In the genomic region with DNA sequence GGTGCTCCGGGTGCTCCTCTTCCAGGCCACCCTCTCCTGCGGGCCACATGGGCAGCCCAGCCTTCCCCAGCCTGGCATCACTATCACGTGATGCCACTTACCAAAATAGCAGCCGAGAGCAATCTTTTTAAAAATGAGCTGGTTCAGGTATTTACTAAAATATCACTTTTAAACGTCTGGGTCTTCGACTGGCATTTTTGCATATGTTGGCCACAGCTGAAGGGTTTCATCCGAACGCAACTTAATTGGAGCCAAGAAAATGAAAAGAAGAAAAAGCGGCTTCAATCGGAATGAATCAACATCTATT, we compare ENCODE assay signal across 1 cellular context.
TF ChIP-seq lines count a peak whose summit lies in the region.

No MANE protein-coding gene starts in this region.

TF ChIP-seq in GM23338, 12 proteins besides CTCF, POLR2A, EP300 and RAD21 (continued from another document):
- TF ChIP-seq, protein P1, sequence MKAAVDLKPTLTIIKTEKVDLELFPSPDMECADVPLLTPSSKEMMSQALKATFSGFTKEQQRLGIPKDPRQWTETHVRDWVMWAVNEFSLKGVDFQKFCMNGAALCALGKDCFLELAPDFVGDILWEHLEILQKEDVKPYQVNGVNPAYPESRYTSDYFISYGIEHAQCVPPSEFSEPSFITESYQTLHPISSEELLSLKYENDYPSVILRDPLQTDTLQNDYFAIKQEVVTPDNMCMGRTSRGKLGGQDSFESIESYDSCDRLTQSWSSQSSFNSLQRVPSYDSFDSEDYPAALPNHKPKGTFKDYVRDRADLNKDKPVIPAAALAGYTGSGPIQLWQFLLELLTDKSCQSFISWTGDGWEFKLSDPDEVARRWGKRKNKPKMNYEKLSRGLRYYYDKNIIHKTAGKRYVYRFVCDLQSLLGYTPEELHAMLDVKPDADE (IDR thresholded peaks at IDR 0.05), result no peak
- TF ChIP-seq STAT1 (IDR thresholded peaks at IDR 0.05; ENCODE audit: unreplicated experiment) (no peak), NANOG (IDR thresholded peaks at IDR 0.05; ENCODE audit: borderline replicate concordance) (no peak), ZNF114 (CRISPR knock-in tag; IDR thresholded peaks at IDR 0.05) (no peak), EZH2 (IDR thresholded peaks at IDR 0.05; ENCODE audit: low read depth, unreplicated experiment) (no peak), CREB1 (CRISPR knock-in tag; IDR thresholded peaks at IDR 0.05; ENCODE audit: low read depth) (no peak), POLR2AphosphoS5 (IDR thresholded peaks at IDR 0.05; ENCODE audit: low read depth) (no peak)
- TF ChIP-seq, protein P2, sequence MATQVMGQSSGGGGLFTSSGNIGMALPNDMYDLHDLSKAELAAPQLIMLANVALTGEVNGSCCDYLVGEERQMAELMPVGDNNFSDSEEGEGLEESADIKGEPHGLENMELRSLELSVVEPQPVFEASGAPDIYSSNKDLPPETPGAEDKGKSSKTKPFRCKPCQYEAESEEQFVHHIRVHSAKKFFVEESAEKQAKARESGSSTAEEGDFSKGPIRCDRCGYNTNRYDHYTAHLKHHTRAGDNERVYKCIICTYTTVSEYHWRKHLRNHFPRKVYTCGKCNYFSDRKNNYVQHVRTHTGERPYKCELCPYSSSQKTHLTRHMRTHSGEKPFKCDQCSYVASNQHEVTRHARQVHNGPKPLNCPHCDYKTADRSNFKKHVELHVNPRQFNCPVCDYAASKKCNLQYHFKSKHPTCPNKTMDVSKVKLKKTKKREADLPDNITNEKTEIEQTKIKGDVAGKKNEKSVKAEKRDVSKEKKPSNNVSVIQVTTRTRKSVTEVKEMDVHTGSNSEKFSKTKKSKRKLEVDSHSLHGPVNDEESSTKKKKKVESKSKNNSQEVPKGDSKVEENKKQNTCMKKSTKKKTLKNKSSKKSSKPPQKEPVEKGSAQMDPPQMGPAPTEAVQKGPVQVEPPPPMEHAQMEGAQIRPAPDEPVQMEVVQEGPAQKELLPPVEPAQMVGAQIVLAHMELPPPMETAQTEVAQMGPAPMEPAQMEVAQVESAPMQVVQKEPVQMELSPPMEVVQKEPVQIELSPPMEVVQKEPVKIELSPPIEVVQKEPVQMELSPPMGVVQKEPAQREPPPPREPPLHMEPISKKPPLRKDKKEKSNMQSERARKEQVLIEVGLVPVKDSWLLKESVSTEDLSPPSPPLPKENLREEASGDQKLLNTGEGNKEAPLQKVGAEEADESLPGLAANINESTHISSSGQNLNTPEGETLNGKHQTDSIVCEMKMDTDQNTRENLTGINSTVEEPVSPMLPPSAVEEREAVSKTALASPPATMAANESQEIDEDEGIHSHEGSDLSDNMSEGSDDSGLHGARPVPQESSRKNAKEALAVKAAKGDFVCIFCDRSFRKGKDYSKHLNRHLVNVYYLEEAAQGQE (IDR thresholded peaks at IDR 0.05; ENCODE audit: unreplicated experiment), result no peak
- TF ChIP-seq, protein P3, sequence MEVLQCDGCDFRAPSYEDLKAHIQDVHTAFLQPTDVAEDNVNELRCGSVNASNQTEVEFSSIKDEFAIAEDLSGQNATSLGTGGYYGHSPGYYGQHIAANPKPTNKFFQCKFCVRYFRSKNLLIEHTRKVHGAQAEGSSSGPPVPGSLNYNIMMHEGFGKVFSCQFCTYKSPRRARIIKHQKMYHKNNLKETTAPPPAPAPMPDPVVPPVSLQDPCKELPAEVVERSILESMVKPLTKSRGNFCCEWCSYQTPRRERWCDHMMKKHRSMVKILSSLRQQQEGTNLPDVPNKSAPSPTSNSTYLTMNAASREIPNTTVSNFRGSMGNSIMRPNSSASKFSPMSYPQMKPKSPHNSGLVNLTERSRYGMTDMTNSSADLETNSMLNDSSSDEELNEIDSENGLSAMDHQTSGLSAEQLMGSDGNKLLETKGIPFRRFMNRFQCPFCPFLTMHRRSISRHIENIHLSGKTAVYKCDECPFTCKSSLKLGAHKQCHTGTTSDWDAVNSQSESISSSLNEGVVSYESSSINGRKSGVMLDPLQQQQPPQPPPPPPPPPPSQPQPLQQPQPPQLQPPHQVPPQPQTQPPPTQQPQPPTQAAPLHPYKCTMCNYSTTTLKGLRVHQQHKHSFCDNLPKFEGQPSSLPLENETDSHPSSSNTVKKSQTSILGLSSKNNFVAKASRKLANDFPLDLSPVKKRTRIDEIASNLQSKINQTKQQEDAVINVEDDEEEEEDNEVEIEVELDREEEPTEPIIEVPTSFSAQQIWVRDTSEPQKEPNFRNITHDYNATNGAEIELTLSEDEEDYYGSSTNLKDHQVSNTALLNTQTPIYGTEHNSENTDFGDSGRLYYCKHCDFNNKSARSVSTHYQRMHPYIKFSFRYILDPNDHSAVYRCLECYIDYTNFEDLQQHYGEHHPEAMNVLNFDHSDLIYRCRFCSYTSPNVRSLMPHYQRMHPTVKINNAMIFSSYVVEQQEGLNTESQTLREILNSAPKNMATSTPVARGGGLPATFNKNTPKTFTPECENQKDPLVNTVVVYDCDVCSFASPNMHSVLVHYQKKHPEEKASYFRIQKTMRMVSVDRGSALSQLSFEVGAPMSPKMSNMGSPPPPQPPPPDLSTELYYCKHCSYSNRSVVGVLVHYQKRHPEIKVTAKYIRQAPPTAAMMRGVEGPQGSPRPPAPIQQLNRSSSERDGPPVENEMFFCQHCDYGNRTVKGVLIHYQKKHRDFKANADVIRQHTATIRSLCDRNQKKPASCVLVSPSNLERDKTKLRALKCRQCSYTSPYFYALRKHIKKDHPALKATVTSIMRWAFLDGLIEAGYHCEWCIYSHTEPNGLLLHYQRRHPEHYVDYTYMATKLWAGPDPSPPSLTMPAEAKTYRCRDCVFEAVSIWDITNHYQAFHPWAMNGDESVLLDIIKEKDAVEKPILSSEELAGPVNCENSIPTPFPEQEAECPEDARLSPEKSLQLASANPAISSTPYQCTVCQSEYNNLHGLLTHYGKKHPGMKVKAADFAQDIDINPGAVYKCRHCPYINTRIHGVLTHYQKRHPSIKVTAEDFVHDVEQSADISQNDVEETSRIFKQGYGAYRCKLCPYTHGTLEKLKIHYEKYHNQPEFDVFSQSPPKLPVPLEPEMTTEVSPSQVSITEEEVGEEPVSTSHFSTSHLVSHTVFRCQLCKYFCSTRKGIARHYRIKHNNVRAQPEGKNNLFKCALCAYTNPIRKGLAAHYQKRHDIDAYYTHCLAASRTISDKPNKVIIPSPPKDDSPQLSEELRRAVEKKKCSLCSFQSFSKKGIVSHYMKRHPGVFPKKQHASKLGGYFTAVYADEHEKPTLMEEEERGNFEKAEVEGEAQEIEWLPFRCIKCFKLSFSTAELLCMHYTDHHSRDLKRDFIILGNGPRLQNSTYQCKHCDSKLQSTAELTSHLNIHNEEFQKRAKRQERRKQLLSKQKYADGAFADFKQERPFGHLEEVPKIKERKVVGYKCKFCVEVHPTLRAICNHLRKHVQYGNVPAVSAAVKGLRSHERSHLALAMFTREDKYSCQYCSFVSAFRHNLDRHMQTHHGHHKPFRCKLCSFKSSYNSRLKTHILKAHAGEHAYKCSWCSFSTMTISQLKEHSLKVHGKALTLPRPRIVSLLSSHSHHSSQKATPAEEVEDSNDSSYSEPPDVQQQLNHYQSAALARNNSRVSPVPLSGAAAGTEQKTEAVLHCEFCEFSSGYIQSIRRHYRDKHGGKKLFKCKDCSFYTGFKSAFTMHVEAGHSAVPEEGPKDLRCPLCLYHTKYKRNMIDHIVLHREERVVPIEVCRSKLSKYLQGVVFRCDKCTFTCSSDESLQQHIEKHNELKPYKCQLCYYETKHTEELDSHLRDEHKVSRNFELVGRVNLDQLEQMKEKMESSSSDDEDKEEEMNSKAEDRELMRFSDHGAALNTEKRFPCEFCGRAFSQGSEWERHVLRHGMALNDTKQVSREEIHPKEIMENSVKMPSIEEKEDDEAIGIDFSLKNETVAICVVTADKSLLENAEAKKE (CRISPR knock-in tag; IDR thresholded peaks at IDR 0.05), result no peak
